In genomic region chr2:207996848-207997247, GRCh38 we compare ENCODE assay signal across 16 cellular contexts.
"Had no signal": no experiment of that assay in that cellular context is flagged by ENCODE, and none has a peak within 500 bp of the region (broad histone marks: within the 10 kb centered on the region; RNA-seq: fewer than 3 reads in every experiment).

No MANE protein-coding gene starts in this region.

- H3K9me3 Mint-ChIP-seq: activated B cell treated with CpG ODN at 0.5 μM for 24 hours; activated CD4-positive, alpha-beta memory T cell treated with anti-CD3 and anti-CD28 coated beads, Interleukin-2, amount 10 ng/mL, durations not matched to agents 7 days and 5 days; activated naive CD8-positive, alpha-beta T cell treated with anti-CD3 and anti-CD28 coated beads, Interleukin-2, amount 10 ng/mL, durations not matched to agents 7 days and 5 days; brain; naive thymus-derived CD8-positive, alpha-beta T cell had no signal

- DNase-seq: activated B cell treated with CpG ODN at 0.5 μM for 24 hours; activated CD4-positive, alpha-beta memory T cell treated with anti-CD3 and anti-CD28 coated beads, Interleukin-2, amount 10 ng/mL, durations not matched to agents 7 days and 5 days; activated CD4-positive, alpha-beta T cell treated with anti-CD3 and anti-CD28 coated beads for 48 hours; activated CD8-positive, alpha-beta memory T cell treated with anti-CD3 and anti-CD28 coated beads, Interleukin-2, amount 10 ng/mL, durations not matched to agents 7 days and 5 days; activated naive CD8-positive, alpha-beta T cell treated with anti-CD3 and anti-CD28 coated beads, Interleukin-2, amount 10 ng/mL, durations not matched to agents 7 days and 5 days; anterior cingulate cortex; caudate nucleus; foreskin fibroblast; mesendoderm; naive thymus-derived CD8-positive, alpha-beta T cell; stimulated activated naive CD4-positive, alpha-beta T cell treated with Interleukin-2 at 50 U/mL for 16 hours; substantia nigra; tibial artery had no signal

- H3K4me3 Mint-ChIP-seq: activated B cell treated with CpG ODN at 0.5 μM for 24 hours; activated CD4-positive, alpha-beta memory T cell treated with anti-CD3 and anti-CD28 coated beads, Interleukin-2, amount 10 ng/mL, durations not matched to agents 7 days and 5 days; activated CD8-positive, alpha-beta memory T cell treated with anti-CD3 and anti-CD28 coated beads, Interleukin-2, amount 10 ng/mL, durations not matched to agents 7 days and 5 days; activated naive CD8-positive, alpha-beta T cell treated with anti-CD3 and anti-CD28 coated beads, Interleukin-2, amount 10 ng/mL, durations not matched to agents 7 days and 5 days; brain had no signal

- H3K4me3 ChIP-seq: tibial artery, vagina had no signal

- H3K27me3 Mint-ChIP-seq: activated B cell treated with CpG ODN at 0.5 μM for 24 hours; activated CD4-positive, alpha-beta memory T cell treated with anti-CD3 and anti-CD28 coated beads, Interleukin-2, amount 10 ng/mL, durations not matched to agents 7 days and 5 days; activated CD8-positive, alpha-beta memory T cell treated with anti-CD3 and anti-CD28 coated beads, Interleukin-2, amount 10 ng/mL, durations not matched to agents 7 days and 5 days; activated naive CD8-positive, alpha-beta T cell treated with anti-CD3 and anti-CD28 coated beads, Interleukin-2, amount 10 ng/mL, durations not matched to agents 7 days and 5 days; brain; naive thymus-derived CD8-positive, alpha-beta T cell had no signal

- H3K27ac ChIP-seq: parathyroid adenoma, tibial artery, vagina had no signal

- H3K4me1 ChIP-seq: vagina had no signal

- H3K27me3 ChIP-seq: tibial artery, vagina had no signal

- H3K9me3 ChIP-seq: tibial artery, vagina had no signal

- H3K4me1 Mint-ChIP-seq: activated naive CD8-positive, alpha-beta T cell treated with anti-CD3 and anti-CD28 coated beads, Interleukin-2, amount 10 ng/mL, durations not matched to agents 7 days and 5 days had no signal

- H3K27ac Mint-ChIP-seq: activated B cell treated with CpG ODN at 0.5 μM for 24 hours; activated CD4-positive, alpha-beta memory T cell treated with anti-CD3 and anti-CD28 coated beads, Interleukin-2, amount 10 ng/mL, durations not matched to agents 7 days and 5 days; activated CD8-positive, alpha-beta memory T cell treated with anti-CD3 and anti-CD28 coated beads, Interleukin-2, amount 10 ng/mL, durations not matched to agents 7 days and 5 days; activated naive CD8-positive, alpha-beta T cell treated with anti-CD3 and anti-CD28 coated beads, Interleukin-2, amount 10 ng/mL, durations not matched to agents 7 days and 5 days; brain had no signal

- ATAC-seq: activated CD8-positive, alpha-beta memory T cell treated with anti-CD3 and anti-CD28 coated beads, Interleukin-2, amount 10 ng/mL, durations not matched to agents 7 days and 5 days; naive thymus-derived CD8-positive, alpha-beta T cell had no signal
